In the genomic region with DNA sequence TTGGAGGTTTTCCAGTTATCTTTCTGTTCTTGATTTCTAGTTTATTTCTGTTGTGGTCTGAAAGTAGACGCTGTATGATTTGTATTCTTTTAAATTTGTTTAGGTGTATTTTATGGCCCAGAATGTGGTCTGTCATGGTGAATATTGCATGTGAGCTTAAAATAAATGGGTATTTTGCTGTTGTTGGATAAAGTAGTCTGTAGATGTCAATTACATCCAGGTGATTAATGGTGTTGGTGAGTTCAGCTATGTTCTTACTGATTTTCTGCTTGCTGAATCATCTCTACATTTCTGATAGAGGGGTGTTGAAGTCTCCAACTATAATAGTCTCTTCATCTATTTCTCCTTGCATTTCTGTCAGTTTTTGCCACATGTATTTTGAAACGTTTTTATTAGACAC, we compare ENCODE assay signal across 1 cellular context.
TF ChIP-seq lines count a peak whose summit lies in the region.

No MANE protein-coding gene starts in this region.

TF ChIP-seq in SK-N-SH treated with all-trans-retinoic acid at 6 μM for 48 hours, 23 proteins besides CTCF, POLR2A, EP300 and RAD21 (continued from another document):
- TF ChIP-seq, protein P1, sequence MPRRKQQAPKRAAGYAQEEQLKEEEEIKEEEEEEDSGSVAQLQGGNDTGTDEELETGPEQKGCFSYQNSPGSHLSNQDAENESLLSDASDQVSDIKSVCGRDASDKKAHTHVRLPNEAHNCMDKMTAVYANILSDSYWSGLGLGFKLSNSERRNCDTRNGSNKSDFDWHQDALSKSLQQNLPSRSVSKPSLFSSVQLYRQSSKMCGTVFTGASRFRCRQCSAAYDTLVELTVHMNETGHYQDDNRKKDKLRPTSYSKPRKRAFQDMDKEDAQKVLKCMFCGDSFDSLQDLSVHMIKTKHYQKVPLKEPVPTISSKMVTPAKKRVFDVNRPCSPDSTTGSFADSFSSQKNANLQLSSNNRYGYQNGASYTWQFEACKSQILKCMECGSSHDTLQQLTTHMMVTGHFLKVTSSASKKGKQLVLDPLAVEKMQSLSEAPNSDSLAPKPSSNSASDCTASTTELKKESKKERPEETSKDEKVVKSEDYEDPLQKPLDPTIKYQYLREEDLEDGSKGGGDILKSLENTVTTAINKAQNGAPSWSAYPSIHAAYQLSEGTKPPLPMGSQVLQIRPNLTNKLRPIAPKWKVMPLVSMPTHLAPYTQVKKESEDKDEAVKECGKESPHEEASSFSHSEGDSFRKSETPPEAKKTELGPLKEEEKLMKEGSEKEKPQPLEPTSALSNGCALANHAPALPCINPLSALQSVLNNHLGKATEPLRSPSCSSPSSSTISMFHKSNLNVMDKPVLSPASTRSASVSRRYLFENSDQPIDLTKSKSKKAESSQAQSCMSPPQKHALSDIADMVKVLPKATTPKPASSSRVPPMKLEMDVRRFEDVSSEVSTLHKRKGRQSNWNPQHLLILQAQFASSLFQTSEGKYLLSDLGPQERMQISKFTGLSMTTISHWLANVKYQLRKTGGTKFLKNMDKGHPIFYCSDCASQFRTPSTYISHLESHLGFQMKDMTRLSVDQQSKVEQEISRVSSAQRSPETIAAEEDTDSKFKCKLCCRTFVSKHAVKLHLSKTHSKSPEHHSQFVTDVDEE (CRISPR knock-in tag; IDR thresholded peaks at IDR 0.05), result no peak
- TF ChIP-seq RARB (CRISPR knock-in tag; IDR thresholded peaks at IDR 0.05) (no peak), ARNTL (CRISPR knock-in tag; IDR thresholded peaks at IDR 0.05; ENCODE audit: borderline replicate concordance, low read depth) (no peak), ZFP30 (CRISPR knock-in tag; IDR thresholded peaks at IDR 0.05) (no peak)
- TF ChIP-seq, protein P2, sequence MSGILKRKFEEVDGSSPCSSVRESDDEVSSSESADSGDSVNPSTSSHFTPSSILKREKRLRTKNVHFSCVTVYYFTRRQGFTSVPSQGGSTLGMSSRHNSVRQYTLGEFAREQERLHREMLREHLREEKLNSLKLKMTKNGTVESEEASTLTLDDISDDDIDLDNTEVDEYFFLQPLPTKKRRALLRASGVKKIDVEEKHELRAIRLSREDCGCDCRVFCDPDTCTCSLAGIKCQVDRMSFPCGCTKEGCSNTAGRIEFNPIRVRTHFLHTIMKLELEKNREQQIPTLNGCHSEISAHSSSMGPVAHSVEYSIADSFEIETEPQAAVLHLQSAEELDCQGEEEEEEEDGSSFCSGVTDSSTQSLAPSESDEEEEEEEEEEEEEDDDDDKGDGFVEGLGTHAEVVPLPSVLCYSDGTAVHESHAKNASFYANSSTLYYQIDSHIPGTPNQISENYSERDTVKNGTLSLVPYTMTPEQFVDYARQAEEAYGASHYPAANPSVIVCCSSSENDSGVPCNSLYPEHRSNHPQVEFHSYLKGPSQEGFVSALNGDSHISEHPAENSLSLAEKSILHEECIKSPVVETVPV (CRISPR knock-in tag; IDR thresholded peaks at IDR 0.05), result no peak
